Comparison of ENCODE assay signal across 8 cellular contexts in genomic region chr6:28789553-28790083, GRCh38.
A peak's percentile ranks its signal among the peaks of the same experiment; 100 is the strongest.
DNase-seq lines count a peak whose midpoint lies in the region; ATAC-seq and TF ChIP-seq lines count a peak whose summit lies in the region.

No MANE protein-coding gene starts in this region.

- no peak overlapping the region for H3K4ac ChIP-seq in trophoblast cell (ENCODE audit: low read depth, low read length)

- H3K4me3 ChIP-seq in BJ (ENCODE audit: low read depth, low read length) = peak overlapping the region; percentile 41
- peak overlapping the region; percentile 55 for H3K4me3 ChIP-seq in HFF-Myc (replicated peaks; ENCODE audit: low read depth, low read length)
- peak overlapping the region; percentile 48 for H3K4me3 ChIP-seq in RWPE2 (ENCODE audit: severe bottlenecking)
- peak overlapping the region; percentile 64 for H3K4me3 ChIP-seq in trophoblast cell (ENCODE audit: low read depth, low read length)

- H2AK5ac ChIP-seq in trophoblast cell (ENCODE audit: low read length) = no peak overlapping the region

- no peak overlapping the region for H3K14ac ChIP-seq in trophoblast cell (ENCODE audit: low read length)

- peak overlapping the region; percentile 58 for H3K4me2 ChIP-seq in trophoblast cell (ENCODE audit: low read length)

- TF ChIP-seq CTCF in BJ (IDR thresholded peaks at IDR 0.05; ENCODE audit: insufficient read depth, low read depth, low read length) (no peak), HFF-Myc (IDR thresholded peaks at IDR 0.05; ENCODE audit: low read depth, low read length, missing control alignments) (no peak), RWPE2 (IDR thresholded peaks at IDR 0.05; ENCODE audit: poor library complexity, severe bottlenecking) (no peak)

- H3K27ac ChIP-seq in RWPE2 (ENCODE audit: poor library complexity, severe bottlenecking) (no peak overlapping the region), trophoblast cell (ENCODE audit: low read depth, low read length) (no peak overlapping the region)

- H2BK120ac ChIP-seq in trophoblast cell (ENCODE audit: insufficient read depth, low read length, poor library complexity) = no peak overlapping the region

- H3K79me1 ChIP-seq in trophoblast cell (ENCODE audit: low read length) = no peaks in the 10 kb centered on the region

- H3K79me2 ChIP-seq in trophoblast cell (ENCODE audit: control insufficient read depth, insufficient read depth, low read length, poor library complexity) = no peaks in the 10 kb centered on the region

- DNase-seq in BJ (ENCODE audit: low read depth) (no peak), HFF-Myc (ENCODE audit: extremely low read depth, low read depth) (no peak), RWPE2 (ENCODE audit: low spot score) (no peak), ecto neural progenitor cell (ENCODE audit: low spot score) (peak; percentile 65), trophoblast cell (peak; percentile 63 to 85), T-helper 9 cell (no peak)
- no peak for DNase-seq in effector CD4-positive, alpha-beta T cell

- peaks cover 16% of the 10 kb centered on the region for H3K27me3 ChIP-seq in BJ (ENCODE audit: control insufficient read depth, insufficient read depth, low read length)
- H3K27me3 ChIP-seq in RWPE2 (ENCODE audit: insufficient read depth, poor library complexity, severe bottlenecking) = peaks cover 79% of the 10 kb centered on the region
- H3K27me3 ChIP-seq in trophoblast cell (ENCODE audit: insufficient read depth, low read length) = peaks cover 46% of the 10 kb centered on the region

- H3K4me1 ChIP-seq in RWPE2 (ENCODE audit: insufficient read depth, poor library complexity, severe bottlenecking) = peaks cover 3% of the 10 kb centered on the region
- H3K4me1 ChIP-seq in trophoblast cell (ENCODE audit: control insufficient read depth in 1 of 2, insufficient read depth in 2 of 2, low read length in 2 of 2) = peaks cover 2 to 5% of the 10 kb centered on the region in 2 experiments

- no peaks in the 10 kb centered on the region for H3K9me3 ChIP-seq in RWPE2 (ENCODE audit: severe bottlenecking)
- H3K9me3 ChIP-seq in trophoblast cell (ENCODE audit: insufficient read depth, low read depth, low read length) = peaks cover 5% of the 10 kb centered on the region

- CTCF ChIA-PET in BJ (lab: Yijun Ruan, JAX) = interaction anchor here (0.7 to 1.0 kb wide), 2 partner anchors 48 to 326 kb away, joined by 3 read pairs; no protein-coding TSS in a partner anchor

- POLR2A ChIA-PET in BJ (lab: Charles Lee) = no interaction called here

- H4K8ac ChIP-seq in trophoblast cell (ENCODE audit: low read depth, low read length) = no peak overlapping the region

- no CpG with 5 or more reads among the region's 20 CpGs for WGBS in trophoblast cell (ENCODE audit: extremely low coverage, insufficient coverage, insufficient read length)

- H3K9ac ChIP-seq in trophoblast cell (ENCODE audit: low read length) = no peak overlapping the region

- H3K18ac ChIP-seq in trophoblast cell (ENCODE audit: low read length) = no peak overlapping the region

- no peak overlapping the region for H2BK12ac ChIP-seq in trophoblast cell (ENCODE audit: low read length)

- no peak overlapping the region for H4K12ac ChIP-seq in trophoblast cell (ENCODE audit: low read depth, low read length)

- H3K23ac ChIP-seq in trophoblast cell (ENCODE audit: low read length) = no peak overlapping the region

- H3K36me3 ChIP-seq in BJ (ENCODE audit: control insufficient read depth, insufficient read depth, low read length) (no peaks in the 10 kb centered on the region), RWPE2 (ENCODE audit: low read depth) (no peaks in the 10 kb centered on the region), trophoblast cell (ENCODE audit: control insufficient read depth in 1 of 2, insufficient read depth in 2 of 2, low read length in 2 of 2) (no peaks in the 10 kb centered on the region)

- H2BK5ac ChIP-seq in trophoblast cell (ENCODE audit: low read depth, low read length, poor library complexity) = no peak overlapping the region

- H2AFZ ChIP-seq in trophoblast cell (ENCODE audit: insufficient read depth, low read length, poor library complexity) = no peak overlapping the region

- ATAC-seq in RWPE2 (ENCODE audit: low read depth) (peak; percentile 56), HG03196 (IDR thresholded peaks at IDR 0.05; ENCODE audit: unreplicated experiment) (no peak)

- H4K91ac ChIP-seq in trophoblast cell (ENCODE audit: low read depth, low read length) = no peak overlapping the region

Comparison
In these comparisons a context has a peak if more than half of its experiments do, and no peak if none do; other contexts are left out.
1. DNase-seq: peak in ecto neural progenitor cell (single experiment) and trophoblast cell (2 of 2); none in BJ (single experiment), HFF-Myc (single experiment), RWPE2 (single experiment), T-helper 9 cell (single experiment) and effector CD4-positive, alpha-beta T cell (single experiment).
2. Peak in every context shown above with its lines, with median percentiles within 50 percentile points of each other: H3K4me3 ChIP-seq.